In the genomic region with DNA sequence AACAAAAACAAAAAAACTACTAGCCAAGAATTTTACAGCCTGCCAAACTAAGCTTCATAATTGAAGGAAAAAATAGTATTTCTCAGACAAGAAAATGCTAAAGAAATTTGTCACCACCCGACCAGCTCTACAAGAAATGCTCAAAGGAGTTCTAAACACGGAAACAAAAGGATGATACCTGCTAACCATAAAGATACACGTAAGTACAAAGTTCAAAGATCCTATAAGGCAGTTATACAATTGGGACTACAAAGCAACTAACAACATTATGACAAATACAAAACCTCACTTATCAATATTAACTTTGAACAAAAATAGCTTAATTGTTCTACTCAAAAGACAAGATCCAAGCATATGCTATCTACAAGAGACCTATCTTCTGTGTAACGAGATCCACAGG, we compare ENCODE assay signal across 25 cellular contexts.
"Had no signal": no experiment of that assay in that cellular context is flagged by ENCODE, and none has a peak within 500 bp of the region (broad histone marks: within the 10 kb centered on the region; RNA-seq: fewer than 3 reads in every experiment).

No MANE protein-coding gene starts in this region.

- H3K27me3 ChIP-seq: Peyer's patch, SJCRH30 had no signal

- H3K27ac Mint-ChIP-seq: activated CD8-positive, alpha-beta memory T cell treated with anti-CD3 and anti-CD28 coated beads, Interleukin-2, amount 10 ng/mL, durations not matched to agents 7 days and 5 days; activated naive CD4-positive, alpha-beta T cell treated with anti-CD3 and anti-CD28 coated beads for 36 hours; activated naive CD8-positive, alpha-beta T cell; activated T-cell treated with anti-CD3 and anti-CD28 coated beads, Interleukin-2, amount 50 U/mL, for 24 hours; activated T-helper 17 cell treated with anti-CD3 and anti-CD28 coated beads, Interleukin-2, amount 50 U/mL, for 72 hours; T-helper 2 cell treated with Interferon-gamma antibody and Interleukin-4, amounts not matched to agents 5 μg/mL and 100 μg/mL, for 36 hours had no signal

- ATAC-seq: activated CD8-positive, alpha-beta memory T cell treated with anti-CD3 and anti-CD28 coated beads, Interleukin-2, amount 10 ng/mL, durations not matched to agents 7 days and 5 days; activated T-helper 17 cell treated with anti-CD3 and anti-CD28 coated beads, Interleukin-2, amount 50 U/mL, for 72 hours had no signal

- H3K27me3 Mint-ChIP-seq: activated CD8-positive, alpha-beta memory T cell treated with anti-CD3 and anti-CD28 coated beads, Interleukin-2, amount 10 ng/mL, durations not matched to agents 7 days and 5 days; activated naive CD8-positive, alpha-beta T cell; activated T-cell treated with anti-CD3 and anti-CD28 coated beads, Interleukin-2, amount 50 U/mL, for 24 hours; activated T-helper 17 cell treated with anti-CD3 and anti-CD28 coated beads, Interleukin-2, amount 50 U/mL, for 72 hours had no signal

- H3K4me2 ChIP-seq: KMS-11, SK-N-SH had no signal

- H3K4me3 Mint-ChIP-seq: activated CD8-positive, alpha-beta memory T cell treated with anti-CD3 and anti-CD28 coated beads, Interleukin-2, amount 10 ng/mL, durations not matched to agents 7 days and 5 days; activated naive CD4-positive, alpha-beta T cell treated with anti-CD3 and anti-CD28 coated beads for 36 hours; activated naive CD8-positive, alpha-beta T cell; activated T-cell treated with anti-CD3 and anti-CD28 coated beads, Interleukin-2, amount 50 U/mL, for 24 hours; activated T-helper 17 cell treated with anti-CD3 and anti-CD28 coated beads, Interleukin-2, amount 50 U/mL, for 72 hours; T-helper 2 cell treated with Interferon-gamma antibody and Interleukin-4, amounts not matched to agents 5 μg/mL and 100 μg/mL, for 36 hours had no signal

- H3K36me3 ChIP-seq: SJCRH30 had no signal

- H3K9me3 ChIP-seq: Peyer's patch, SJCRH30, SK-N-SH had no signal

- DNase-seq: activated CD4-positive, alpha-beta T cell treated with anti-CD3 and anti-CD28 coated beads for 48 hours; activated CD4-positive, alpha-beta T cell treated with anti-CD3 and anti-CD28 coated beads, Interleukin-2, amount 50 U/mL, for 48 hours; activated CD4-positive, CD25-positive, alpha-beta regulatory T cell treated with anti-CD3 and anti-CD28 coated beads, Interleukin-2, amount 50 U/mL, for 72 hours; activated CD8-positive, alpha-beta memory T cell treated with anti-CD3 and anti-CD28 coated beads, Interleukin-2, amount 10 ng/mL, durations not matched to agents 7 days and 5 days; activated gamma-delta T cell; activated naive CD4-positive, alpha-beta T cell treated with anti-CD3 and anti-CD28 coated beads for 36 hours; activated T-cell treated with anti-CD3 and anti-CD28 coated beads, Interleukin-2, amount 50 U/mL, for 24 hours; amygdala; caudate nucleus; NCI-H1092; NCI-H1417; NCI-H2029; NCI-H2107; NCI-H510A treated with DMSO at 0.1 percent for 48 hours; NCI-H69; Peyer's patch; Right ventricle myocardium superior; SJCRH30; SK-N-SH; T-helper 1 cell had no signal

- H3K9ac ChIP-seq: KMS-11, SK-N-SH had no signal

- H3K4me3 ChIP-seq: Peyer's patch, SJCRH30 had no signal

- H3K4me1 ChIP-seq: SJCRH30 had no signal

- H3K27ac ChIP-seq: KMS-11, Peyer's patch, RWPE1, SJCRH30 had no signal
